ENCODE assay signal across 1 cellular context in the genomic region with DNA sequence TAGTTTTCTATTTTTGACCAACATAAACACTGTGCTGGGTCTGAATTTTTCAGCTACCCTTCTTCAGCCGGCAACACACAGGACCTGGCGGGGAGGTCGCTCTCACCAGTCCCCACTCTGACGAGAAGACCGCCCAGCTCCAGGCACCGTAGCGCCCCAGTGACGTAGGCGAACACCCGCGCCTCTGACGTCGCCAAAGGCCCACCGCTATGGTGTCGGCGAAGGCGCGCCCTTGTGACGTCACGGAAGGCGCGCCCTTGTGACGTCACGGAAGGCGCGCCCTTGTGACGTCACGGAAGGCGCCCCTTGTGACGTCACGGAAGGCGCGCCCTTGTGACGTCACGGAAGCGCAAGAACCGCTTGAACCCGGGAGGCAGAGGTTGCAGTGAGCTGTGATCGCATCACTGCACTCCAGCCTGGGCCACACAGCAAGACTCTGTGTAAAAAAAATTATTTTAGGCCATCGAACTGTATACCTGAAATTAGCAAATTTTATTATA.
TF ChIP-seq lines count a peak whose summit lies in the region.
"Not testable (repeated sequence)": the region's sequence is repeated elsewhere in the genome, so short reads cannot be mapped to it uniquely, and the experiment has no call there.

No MANE protein-coding gene starts in this region.

TF ChIP-seq in K562, 482 proteins besides CTCF, POLR2A, EP300 and RAD21 (continued from another document and continues in another):
- peak; percentile 89 for TF ChIP-seq MGA (IDR thresholded peaks at IDR 0.05)
- peak; percentile 100 for TF ChIP-seq KHSRP (IDR thresholded peaks at IDR 0.05)
- 0 out of 2 replicates have a peak, but pooled peaks have one; percentile 57 for TF ChIP-seq ZNF395 (CRISPR knock-in tag; IDR thresholded peaks at IDR 0.05)
- TF ChIP-seq ZFP36 (IDR thresholded peaks at IDR 0.05; ENCODE audit: low read depth, low read length, partially characterized antibody): peak; percentile 28
- 0 out of 2 replicates have a peak, but pooled peaks have one; percentile 44 for TF ChIP-seq JUNB (CRISPR knock-in tag; conservative IDR thresholded peaks at IDR 0.05)
- TF ChIP-seq ZNF263 (CRISPR knock-in tag; IDR thresholded peaks at IDR 0.05; ENCODE audit: borderline replicate concordance): peak; percentile 16; the same call in 1 of the 2 replicates
- peak; percentile 92 for TF ChIP-seq ATF3 (IDR thresholded peaks at IDR 0.05)
- peak; percentile 55; the same call in 1 of the 2 replicates for TF ChIP-seq ATF3 (CRISPR knock-in tag; conservative IDR thresholded peaks at IDR 0.05)
- TF ChIP-seq FOXA3 (CRISPR knock-in tag; conservative IDR thresholded peaks at IDR 0.05 in 1 of 2, IDR thresholded peaks at IDR 0.05 in 1 of 2): 0 out of 4 replicates have a peak, but pooled peaks of 1 of the 2 experiments have one; percentile 19
- peak; percentile 15 for TF ChIP-seq BRD9 (IDR thresholded peaks at IDR 0.05; ENCODE audit: low read depth, partially characterized antibody)
- TF ChIP-seq PHF20 (IDR thresholded peaks at IDR 0.05; ENCODE audit: partially characterized antibody): peak; percentile 99
- 0 out of 2 replicates have a peak, but pooled peaks have one; percentile 22 for TF ChIP-seq CEBPB (tag; IDR thresholded peaks at IDR 0.05)
- TF ChIP-seq ZNF384 (IDR thresholded peaks at IDR 0.05; ENCODE audit: low read depth, low read length): 0 out of 2 replicates have a peak, but pooled peaks have one; percentile 39
- peak; percentile 100 for TF ChIP-seq ZBTB12 (CRISPR knock-in tag; IDR thresholded peaks at IDR 0.05)
- peak; percentile 100 for TF ChIP-seq NBN (IDR thresholded peaks at IDR 0.05; ENCODE audit: low read depth)
- TF ChIP-seq HMGN3 (IDR thresholded peaks at IDR 0.05; ENCODE audit: borderline replicate concordance, extremely low read depth, insufficient read length, low read depth, low read length): peak; percentile 33
- TF ChIP-seq TARDBP (IDR thresholded peaks at IDR 0.05): peak; percentile 99
- TF ChIP-seq MTA1 (IDR thresholded peaks at IDR 0.05; ENCODE audit: borderline replicate concordance): peak; percentile 100
- TF ChIP-seq RBM22 (IDR thresholded peaks at IDR 0.05; ENCODE audit: low read depth, low read length, poor library complexity, severe bottlenecking): peak; percentile 47
- TF ChIP-seq ZNF232 (CRISPR knock-in tag; IDR thresholded peaks at IDR 0.05): peak; percentile 77; the same call in 1 of the 2 replicates
- peak; percentile 50 for TF ChIP-seq DACH1 (IDR thresholded peaks at IDR 0.05; ENCODE audit: partially characterized antibody)
- peak; percentile 69; the same call in 1 of the 2 replicates for TF ChIP-seq KLF1 (tag; IDR thresholded peaks at IDR 0.05)
- TF ChIP-seq BCOR (IDR thresholded peaks at IDR 0.05): peak; percentile 85
- peak; percentile 83; the same call in 1 of the 2 replicates for TF ChIP-seq ZKSCAN1 (IDR thresholded peaks at IDR 0.05; ENCODE audit: low read depth, low read length)
- peak; percentile 14; the same call in 1 of the 2 replicates for TF ChIP-seq CBFA2T3 (IDR thresholded peaks at IDR 0.05)
- peak in 1 of 2 experiments; percentile 67; a peak in 1 of 4 replicates for TF ChIP-seq SRF (CRISPR knock-in tag; IDR thresholded peaks at IDR 0.05)
- peak; percentile 39; the same call in 1 of the 2 replicates for TF ChIP-seq LCOR (CRISPR knock-in tag; IDR thresholded peaks at IDR 0.05)
- peak; percentile 66 for TF ChIP-seq POLR2H (tag; IDR thresholded peaks at IDR 0.05; ENCODE audit: low read depth)
- peak; percentile 72 to 78; a peak in 3 of 4 replicates for TF ChIP-seq FOXK2 (conservative IDR thresholded peaks at IDR 0.05 in 1 of 2, IDR thresholded peaks at IDR 0.05 in 1 of 2; ENCODE audit: low read depth in 2 of 2)
- TF ChIP-seq KDM4B (IDR thresholded peaks at IDR 0.05; ENCODE audit: borderline replicate concordance in 2 of 2, low read depth in 1 of 2): peak in 1 of 2 experiments; percentile 61; a peak in 1 of 4 replicates
- TF ChIP-seq GABPB1 (CRISPR knock-in tag; IDR thresholded peaks at IDR 0.05): peak; percentile 85
- TF ChIP-seq ZFX (CRISPR knock-in tag; IDR thresholded peaks at IDR 0.05): peak; percentile 92
- TF ChIP-seq, protein P1, sequence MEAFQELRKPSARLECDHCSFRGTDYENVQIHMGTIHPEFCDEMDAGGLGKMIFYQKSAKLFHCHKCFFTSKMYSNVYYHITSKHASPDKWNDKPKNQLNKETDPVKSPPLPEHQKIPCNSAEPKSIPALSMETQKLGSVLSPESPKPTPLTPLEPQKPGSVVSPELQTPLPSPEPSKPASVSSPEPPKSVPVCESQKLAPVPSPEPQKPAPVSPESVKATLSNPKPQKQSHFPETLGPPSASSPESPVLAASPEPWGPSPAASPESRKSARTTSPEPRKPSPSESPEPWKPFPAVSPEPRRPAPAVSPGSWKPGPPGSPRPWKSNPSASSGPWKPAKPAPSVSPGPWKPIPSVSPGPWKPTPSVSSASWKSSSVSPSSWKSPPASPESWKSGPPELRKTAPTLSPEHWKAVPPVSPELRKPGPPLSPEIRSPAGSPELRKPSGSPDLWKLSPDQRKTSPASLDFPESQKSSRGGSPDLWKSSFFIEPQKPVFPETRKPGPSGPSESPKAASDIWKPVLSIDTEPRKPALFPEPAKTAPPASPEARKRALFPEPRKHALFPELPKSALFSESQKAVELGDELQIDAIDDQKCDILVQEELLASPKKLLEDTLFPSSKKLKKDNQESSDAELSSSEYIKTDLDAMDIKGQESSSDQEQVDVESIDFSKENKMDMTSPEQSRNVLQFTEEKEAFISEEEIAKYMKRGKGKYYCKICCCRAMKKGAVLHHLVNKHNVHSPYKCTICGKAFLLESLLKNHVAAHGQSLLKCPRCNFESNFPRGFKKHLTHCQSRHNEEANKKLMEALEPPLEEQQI (IDR thresholded peaks at IDR 0.05): peak; percentile 98
- peak; percentile 85; the same call in 1 of the 2 replicates for TF ChIP-seq ESRRA (IDR thresholded peaks at IDR 0.05; ENCODE audit: borderline replicate concordance, low read depth)
- not testable (repeated sequence) for TF ChIP-seq NR2C2 (CRISPR knock-in tag; IDR thresholded peaks at IDR 0.05); ZNF740 (tag; IDR thresholded peaks at IDR 0.05)
- peak; percentile 93 for TF ChIP-seq NR2C2 (tag; IDR thresholded peaks at IDR 0.05)
- peak; percentile 76; the same call in 1 of the 2 replicates for TF ChIP-seq ATF2 (CRISPR knock-in tag; IDR thresholded peaks at IDR 0.05)
- 0 out of 2 replicates have a peak, but pooled peaks have one; percentile 43 for TF ChIP-seq ZNF740 (CRISPR knock-in tag; IDR thresholded peaks at IDR 0.05)
